13 cellular contexts compared by ENCODE assay signal in the genomic region with DNA sequence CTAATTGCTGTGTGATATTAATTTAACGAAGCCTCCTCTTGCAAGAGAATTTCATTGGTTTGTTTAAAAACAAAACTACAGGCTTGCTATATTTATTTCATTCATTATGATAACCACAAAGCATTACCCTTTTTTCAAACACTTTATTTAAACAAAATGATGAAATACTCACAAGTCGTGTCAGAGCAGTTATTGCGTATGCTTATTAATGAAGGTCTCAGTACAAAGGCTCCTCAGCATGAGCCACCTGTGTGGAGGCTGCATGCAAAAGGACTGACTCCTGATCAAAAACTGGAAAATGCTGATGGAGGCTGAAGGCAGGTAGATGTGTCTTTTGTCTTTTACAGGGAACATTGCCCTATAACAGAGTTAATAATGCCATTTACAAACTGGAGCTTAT.
A peak's percentile ranks its signal among the peaks of the same experiment; 100 is the strongest.
DNase-seq lines count a peak whose midpoint lies in the region; ATAC-seq and TF ChIP-seq lines count a peak whose summit lies in the region.
"Had no signal": no experiment of that assay in that cellular context is flagged by ENCODE, and none has a peak within 500 bp of the region (broad histone marks: within the 10 kb centered on the region; RNA-seq: fewer than 3 reads in every experiment).

No MANE protein-coding gene starts in this region.

- H3K4me3 ChIP-seq in PC-9 = no peak overlapping the region
- H3K4me3 ChIP-seq in epithelial cell of esophagus (ENCODE audit: low read length) = no peak overlapping the region
- H3K4me3 ChIP-seq: GM12878, GM23248 had no signal

- H3K27ac ChIP-seq in PC-9 = peak overlapping the region; percentile 87
- H3K27ac ChIP-seq: C4-2B, GM23248 had no signal

- intact Hi-C loops in PC-9 (cut with micrococcal nuclease; ENCODE audit: unreplicated experiment) = no loop called here
- intact Hi-C loops in left ventricle myocardium superior (cut with micrococcal nuclease) = no loop called here

- peak overlapping the region; percentile 40 for H3K4me2 ChIP-seq in PC-9

- BruUV-seq in PC-9 (replicated peaks; lab: Mats Ljungman, UMichigan) = no TSS peak

- no peaks in the 10 kb centered on the region for H3K9me2 ChIP-seq in PC-9 (ENCODE audit: insufficient read depth)

- no peaks in the 10 kb centered on the region for H3K27me3 ChIP-seq in PC-9 (ENCODE audit: insufficient read depth, low read depth)

- CTCF ChIA-PET in PC-9 (lab: Charles Lee) = no interaction called here

- H3K79me2 ChIP-seq in PC-9 (ENCODE audit: low read depth) = peaks cover 3% of the 10 kb centered on the region; the same call in 1 of the 2 replicates

- POLR2A ChIA-PET in PC-9 (lab: Charles Lee; ENCODE audit: unreplicated experiment) = interaction anchor here (0.6 kb wide), 1 partner anchor 21 kb away, joined by 3 read pairs; no protein-coding TSS in a partner anchor

- H2AFZ ChIP-seq in PC-9 = no peak overlapping the region
- H2AFZ ChIP-seq: GM23248 had no signal

- ATAC-seq in left ventricle myocardium superior = no peak
- ATAC-seq: GM12878 had no signal

- peaks cover 12% of the 10 kb centered on the region; the same call in 1 of the 2 replicates for H3F3A ChIP-seq in PC-9 (ENCODE audit: insufficient read depth, low read depth)

- TF ChIP-seq CTCF in PC-9 (conservative IDR thresholded peaks at IDR 0.05) = no peak
- no peak for TF ChIP-seq CTCF in epithelial cell of esophagus (IDR thresholded peaks at IDR 0.05; ENCODE audit: insufficient read depth, low read depth, low read length, missing control alignments)

- H3K4me1 ChIP-seq in PC-9 (replicated peaks; ENCODE audit: insufficient read depth) = peaks cover 38% of the 10 kb centered on the region
- H3K4me1 ChIP-seq: BE2C had no signal

- no peaks in the 10 kb centered on the region for H3K36me3 ChIP-seq in PC-9 (ENCODE audit: low read depth)
- H3K36me3 ChIP-seq: BE2C had no signal

- H4K20me1 ChIP-seq in PC-9 (ENCODE audit: insufficient read depth) = no peaks in the 10 kb centered on the region

- peak; percentile 14 for DNase-seq in SIG-M5 treated with dmso at 0.1 percent for 504 hours (lab: John Stamatoyannopoulos, UW; ENCODE audit: unreplicated experiment)
- DNase-seq in SIG-M5 (lab: John Stamatoyannopoulos, UW) = no peak
- peak in 1 of 2 experiments; percentile 47 for DNase-seq in PC-9
- DNase-seq in epithelial cell of esophagus (ENCODE audit: low read depth) = peak; percentile 73
- no peak for DNase-seq in left ventricle myocardium superior
- no peak for DNase-seq in RPMI8226
- DNase-seq in midbrain (lab: John Stamatoyannopoulos, UW) = no peak
- DNase-seq: BE2C; CD4-positive, alpha-beta memory T cell; DMS79; GM23248 had no signal

- H3K9me3 ChIP-seq in PC-9 (ENCODE audit: insufficient read depth, low read depth) = no peaks in the 10 kb centered on the region
- H3K9me3 ChIP-seq: BE2C had no signal

Comparison
In these comparisons a context has a peak if more than half of its experiments do, and no peak if none do; other contexts are left out.
1. DNase-seq: peak in SIG-M5 treated with dmso at 0.1 percent for 504 hours (single experiment) and epithelial cell of esophagus (single experiment); none in SIG-M5 (single experiment), left ventricle myocardium superior (single experiment), RPMI8226 (single experiment) and midbrain (single experiment).